Comparison of ENCODE assay signal across 26 cellular contexts in the genomic region with DNA sequence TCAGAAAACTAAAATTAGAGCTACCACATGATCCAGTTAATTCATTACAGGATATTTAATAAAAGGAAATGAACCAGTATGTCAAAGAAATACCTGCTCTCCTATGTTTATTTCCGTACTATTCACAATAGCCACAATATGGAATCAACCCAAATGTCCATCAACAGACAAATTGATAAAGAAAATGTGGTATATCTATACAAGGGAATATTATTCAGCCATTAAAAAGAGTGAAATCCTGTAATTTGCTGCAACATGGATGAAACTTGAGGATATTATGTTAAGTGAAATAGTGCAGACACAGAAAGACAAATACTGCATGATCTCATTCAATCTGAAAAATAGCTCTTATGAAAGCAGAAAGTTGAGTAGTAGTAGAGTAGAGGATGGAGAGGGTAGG.
"Had no signal": no experiment of that assay in that cellular context is flagged by ENCODE, and none has a peak within 500 bp of the region (broad histone marks: within the 10 kb centered on the region; RNA-seq: fewer than 3 reads in every experiment).

No MANE protein-coding gene starts in this region.

- H3K27ac ChIP-seq: stomach, suprapubic skin, testis, thoracic aorta, thyroid gland, tibial artery, tibial nerve, transverse colon, upper lobe of left lung, upper lobe of right lung, uterus, vagina had no signal

- H3K36me3 ChIP-seq: stomach, suprapubic skin, thoracic aorta, thyroid gland, tibial artery, tibial nerve, transverse colon, upper lobe of left lung, upper lobe of right lung, vagina had no signal

- H3K4me1 ChIP-seq: stomach, suprapubic skin, testis, thyroid gland, tibial artery, tibial nerve, transverse colon, upper lobe of left lung, upper lobe of right lung, uterus, vagina had no signal

- H3K27me3 ChIP-seq: stomach, suprapubic skin, testis, thyroid gland, tibial artery, tibial nerve, transverse colon, upper lobe of left lung, upper lobe of right lung, vagina had no signal

- ATAC-seq: stimulated activated effector memory CD8-positive, alpha-beta T cell treated with anti-CD3 and anti-CD28 coated beads, Interleukin-12 subunit alpha, Interleukin-12 subunit beta, amount 100 ng/mL, for 72 hours; stimulated activated memory B cell treated with anti-CD40 and anti-IgM and Interleukin-4, amounts not matched to agents 10 μg/mL and 1 μg/mL and 100 μg/mL, for 72 hours; stimulated activated naive B cell treated with anti-CD40 and anti-IgM and Interleukin-4, amounts not matched to agents 10 μg/mL and 1 μg/mL and 100 μg/mL, for 72 hours; stimulated activated naive CD8-positive, alpha-beta T cell treated with anti-CD3 and anti-CD28 coated beads, Interleukin-15, amount 100 ng/mL, for 72 hours; stimulated activated naive CD8-positive, alpha-beta T cell treated with anti-CD3 and anti-CD28 coated beads, Interleukin-15, Interleukin-2, amounts not matched to agents 100 U/mL and 50 U/mL, for 24 hours; upper lobe of right lung had no signal

- H3K9me3 ChIP-seq: suprapubic skin, testis, thoracic aorta, thyroid gland, transverse colon, uterus, vagina had no signal

- H3K4me3 ChIP-seq: stomach, suprapubic skin, testis, thoracic aorta, thyroid gland, tibial artery, tibial nerve, transverse colon, upper lobe of left lung, upper lobe of right lung, uterus, vagina had no signal

- DNase-seq: stimulated activated CD4-positive, alpha-beta T cell treated with anti-CD3 and anti-CD28 coated beads, Interleukin-2, amount 100 ng/mL, for 48 hours; stimulated activated CD4-positive, alpha-beta T cell treated with anti-CD3 and anti-CD28 coated beads, Interleukin-4, amount 100 ng/mL, for 1 hour; stimulated activated CD4-positive, alpha-beta T cell treated with anti-CD3 and anti-CD28 coated beads, Interleukin-4, amount 100 ng/mL, for 24 hours; stimulated activated CD4-positive, alpha-beta T cell treated with anti-CD3 and anti-CD28 coated beads, Interleukin-4, amount 100 ng/mL, for 4 hours; stimulated activated CD8-positive, alpha-beta memory T cell treated with anti-CD3 and anti-CD28 coated beads, Interleukin-4, amount 100 ng/mL, for 48 hours; stimulated activated naive B cell treated with anti-CD40 and anti-IgM and Interleukin-4, amounts not matched to agents 10 μg/mL and 1 μg/mL and 100 μg/mL, for 72 hours; stimulated activated naive CD4-positive, alpha-beta T cell; stimulated activated naive CD4-positive, alpha-beta T cell treated with Interleukin-2 at 50 U/mL for 16 hours; stimulated activated naive CD8-positive, alpha-beta T cell treated with anti-CD3 and anti-CD28 coated beads, Interleukin-15, amount 100 ng/mL, for 72 hours; stimulated activated naive CD8-positive, alpha-beta T cell treated with anti-CD3 and anti-CD28 coated beads, Interleukin-15, Interleukin-2, amounts not matched to agents 100 U/mL and 50 U/mL, for 24 hours; stomach; substantia nigra; testis; thyroid gland; tibial artery; transverse colon; trophoblast cell; upper lobe of left lung; upper lobe of right lung; uterus had no signal
